23 cellular contexts compared by ENCODE assay signal in genomic region chr1:49333946-49334345, GRCh38.
A peak's percentile ranks its signal among the peaks of the same experiment; 100 is the strongest.
DNase-seq lines count a peak whose midpoint lies in the region; TF ChIP-seq lines count a peak whose summit lies in the region.
"Had no signal": no experiment of that assay in that cellular context is flagged by ENCODE, and none has a peak within 500 bp of the region (broad histone marks: within the 10 kb centered on the region; RNA-seq: fewer than 3 reads in every experiment).

No MANE protein-coding gene starts in this region.

- WGBS in SK-N-SH (ENCODE audit: low lambda C conversion rate): 26% methylated on average over 2 of the region's 2 CpGs

- H3K4me3 ChIP-seq in SK-N-SH (ENCODE audit: low read depth in 2 of 2, low read length in 1 of 2): no peak overlapping the region
- H3K4me3 ChIP-seq in retinal pigment epithelial cell (ENCODE audit: low read length): no peak overlapping the region
- H3K4me3 ChIP-seq in HAP-1: no peak overlapping the region
- H3K4me3 ChIP-seq: BLaER1, GM23248 had no signal

- no peak overlapping the region for H3K4me2 ChIP-seq in SK-N-SH
- H3K4me2 ChIP-seq: BLaER1 had no signal

- no peak overlapping the region for H3K9ac ChIP-seq in SK-N-SH
- H3K9ac ChIP-seq: BLaER1, GM23248 had no signal

- TF ChIP-seq CTCF in SK-N-SH (IDR thresholded peaks at IDR 0.05) (no peak), retinal pigment epithelial cell (conservative IDR thresholded peaks at IDR 0.05; ENCODE audit: low read depth, low read length) (no peak)

- H3K36me3 ChIP-seq in SK-N-SH (replicated peaks in 1 of 2; ENCODE audit: control insufficient read depth in 1 of 2, insufficient read depth in 2 of 2, low read length in 1 of 2) (no peaks in the 10 kb centered on the region), HAP-1 (replicated peaks) (no peaks in the 10 kb centered on the region)
- H3K36me3 ChIP-seq: BLaER1 had no signal

- H3K27me3 ChIP-seq in SK-N-SH (ENCODE audit: insufficient read depth) (no peaks in the 10 kb centered on the region), HAP-1 (ENCODE audit: low read depth) (no peaks in the 10 kb centered on the region)
- H3K27me3 ChIP-seq: BLaER1 had no signal

- H3K9me3 ChIP-seq in SK-N-SH (no peaks in the 10 kb centered on the region), HAP-1 (no peaks in the 10 kb centered on the region)
- H3K9me3 ChIP-seq: BLaER1 had no signal

- no peak for TF ChIP-seq RAD21 in SK-N-SH (IDR thresholded peaks at IDR 0.05; ENCODE audit: low read length)

- H3K9me2 ChIP-seq in SK-N-SH: no peaks in the 10 kb centered on the region

- peak; percentile 23 for DNase-seq in NCI-H82 (lab: John Stamatoyannopoulos, UW)
- DNase-seq in NCI-H82 treated with DMSO at 0.1 percent for 48 hours (lab: John Stamatoyannopoulos, UW; ENCODE audit: unreplicated experiment): no peak
- DNase-seq in SK-N-SH: no peak
- peak; percentile 2 for DNase-seq in fibroblast of gingiva (ENCODE audit: low read depth)
- peak; percentile 98 for DNase-seq in retinal pigment epithelial cell (ENCODE audit: low read depth)
- DNase-seq in HAP-1 (ENCODE audit: low spot score in 2 of 2): no peak
- DNase-seq in NCI-H774 (lab: John Stamatoyannopoulos, UW): no peak
- DNase-seq in NCI-H345 treated with DMSO at 0.1 percent for 48 hours (lab: John Stamatoyannopoulos, UW; ENCODE audit: unreplicated experiment): no peak
- DNase-seq: CD4-positive, CD25-positive, alpha-beta regulatory T cell; GM23248; H9; HFFc6; IMR-90; KG1; MM.1S; NCI-H1417; NCI-H1694; NCI-H2029 treated with DMSO at 0.1 percent for 48 hours; NCI-H345; NCI-H524; SHP77 had no signal

- H2AFZ ChIP-seq in SK-N-SH (ENCODE audit: low read depth): no peak overlapping the region
- H2AFZ ChIP-seq: GM23248 had no signal

- no peaks in the 10 kb centered on the region for H3K79me2 ChIP-seq in SK-N-SH (ENCODE audit: insufficient read depth)

- no peaks in the 10 kb centered on the region for H4K20me1 ChIP-seq in SK-N-SH (ENCODE audit: insufficient read depth)
- H4K20me1 ChIP-seq: BLaER1 had no signal

- TF ChIP-seq EP300 in SK-N-SH (IDR thresholded peaks at IDR 0.05; ENCODE audit: borderline replicate concordance in 1 of 2, low read depth in 1 of 2, low read length in 1 of 2): no peak

- CTCF ChIA-PET in SK-N-SH (lab: Yijun Ruan, JAX): no interaction called here

- H3K4me1 ChIP-seq in SK-N-SH (ENCODE audit: control insufficient read depth in 1 of 2, insufficient read depth in 2 of 2, low read depth in 1 of 2, low read length in 1 of 2) (no peaks in the 10 kb centered on the region; a peak in 1 of 4 replicates), HAP-1 (no peaks in the 10 kb centered on the region)
- H3K4me1 ChIP-seq: BLaER1 had no signal

- peak overlapping the region in 1 of 2 experiments; percentile 34; a peak in 2 of 4 replicates for H3K27ac ChIP-seq in SK-N-SH (ENCODE audit: low read depth in 2 of 2, low read length in 1 of 2)
- H3K27ac ChIP-seq: BLaER1, GM23248, RWPE1 had no signal

- no peaks in the 10 kb centered on the region for H3F3A ChIP-seq in SK-N-SH (replicated peaks; ENCODE audit: insufficient read depth)

- in situ Hi-C loops in HAP-1 (cut with MboI; ENCODE audit: low sequenced_read_pairs): no loop called here

- POLR2A ChIA-PET in SK-N-SH (lab: Yijun Ruan, JAX): no interaction called here

TF ChIP-seq in SK-N-SH, 30 proteins besides CTCF, POLR2A, EP300 and RAD21:
- TF ChIP-seq IRF3 (IDR thresholded peaks at IDR 0.05; ENCODE audit: low read depth, low read length): no peak
- TF ChIP-seq TCF12 (IDR thresholded peaks at IDR 0.05): peak; percentile 28

Comparison
In these comparisons a context has a peak if more than half of its experiments do, and no peak if none do; other contexts are left out.
1. DNase-seq: peak in NCI-H82 (single experiment), fibroblast of gingiva (single experiment) and retinal pigment epithelial cell (single experiment); none in NCI-H82 treated with DMSO at 0.1 percent for 48 hours (single experiment), SK-N-SH (single experiment), HAP-1 (0 of 2), NCI-H774 (single experiment) and NCI-H345 treated with DMSO at 0.1 percent for 48 hours (single experiment).